Comparison of ENCODE assay signal across 8 cellular contexts in the genomic region with DNA sequence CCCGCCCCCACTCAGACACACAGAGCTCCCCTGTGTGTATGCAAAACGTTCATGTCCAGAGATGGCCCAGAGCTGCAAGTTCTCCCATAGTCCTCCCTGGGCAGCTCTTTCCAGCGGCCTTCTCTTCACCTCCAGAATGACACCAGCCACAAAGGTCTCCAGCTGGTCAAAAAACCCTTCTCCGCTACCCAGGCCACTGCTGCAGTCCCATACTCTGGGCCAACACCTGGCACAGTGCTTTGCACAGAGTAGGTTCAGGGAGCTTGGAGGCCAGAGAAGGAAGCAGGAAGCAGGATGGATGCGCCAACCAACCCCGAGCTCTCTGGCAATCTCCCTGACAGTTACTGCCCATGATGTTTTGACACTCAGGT. TPM values are rescaled to one million over a fixed set of nuclear protein-coding genes. Genes with fewer than 3 reads are reported as not detected.
DNase-seq lines count a peak whose midpoint lies in the region; ATAC-seq lines count a peak whose summit lies in the region.

No MANE protein-coding gene starts in this region.

- H3K9ac ChIP-seq in skeletal muscle tissue (ENCODE audit: low read depth in 1 of 3, low read length in 3 of 3) = peak overlapping the region in 2 of 3 donors; percentile 92 to 97

- WGBS in right cardiac atrium = 46% methylated on average over 6 of the region's 6 CpGs

- intact Hi-C loops in right cardiac atrium (cut with DNase I) = no loop called here

- H3K36me3 ChIP-seq in SJCRH30 = no peaks in the 10 kb centered on the region
- no peaks in the 10 kb centered on the region for H3K36me3 ChIP-seq in skeletal muscle tissue (ENCODE audit: control insufficient read depth in 3 of 3, insufficient read depth in 3 of 3, low read length in 3 of 3)

- ATAC-seq in right cardiac atrium (no peak), GM21529 (IDR thresholded peaks at IDR 0.05; ENCODE audit: unreplicated experiment) (no peak)

- H3K4me3 ChIP-seq in SJCRH30 (peak overlapping the region; percentile 88; the same call in 1 of the 2 replicates), right cardiac atrium (ENCODE audit: low read length) (no peak overlapping the region), skeletal muscle tissue (ENCODE audit: low read length in 3 of 3) (peak overlapping the region in 2 of 3 donors; percentile 70 to 84)

- H3K27ac ChIP-seq in SJCRH30 = no peak overlapping the region
- H3K27ac ChIP-seq in right cardiac atrium (ENCODE audit: low read length) = peak overlapping the region; percentile 61
- peak overlapping the region; percentile 87 for H3K27ac ChIP-seq in skeletal muscle tissue (ENCODE audit: low read depth, low read length)

- DNase-seq in DMS79 treated with DMSO at 0.1 percent for 48 hours (lab: John Stamatoyannopoulos, UW) (peak; percentile 58), DMS79 (lab: John Stamatoyannopoulos, UW) (no peak), SJCRH30 (no peak), right cardiac atrium (peak in 1 of 3 donors; percentile 58), GOT3 (lab: John Stamatoyannopoulos, UW) (no peak), NCI-H1694 (lab: John Stamatoyannopoulos, UW) (no peak)

- peaks cover 10% of the 10 kb centered on the region for H3K27me3 ChIP-seq in SJCRH30
- no peaks in the 10 kb centered on the region for H3K27me3 ChIP-seq in right cardiac atrium (ENCODE audit: control insufficient read depth, insufficient read depth)
- no peaks in the 10 kb centered on the region for H3K27me3 ChIP-seq in skeletal muscle tissue (ENCODE audit: control insufficient read depth in 3 of 3, insufficient read depth in 3 of 3, low read length in 3 of 3)

- H3K4me1 ChIP-seq in SJCRH30 = peaks cover 15% of the 10 kb centered on the region
- no peaks in the 10 kb centered on the region for H3K4me1 ChIP-seq in right cardiac atrium (ENCODE audit: control insufficient read depth, insufficient read depth, low read length)
- H3K4me1 ChIP-seq in skeletal muscle tissue (ENCODE audit: control insufficient read depth in 3 of 3, insufficient read depth in 3 of 3, low read length in 3 of 3) = peaks cover 14 to 20% (median 19%) of the 10 kb centered on the region in 3 donors

- H3K9me3 ChIP-seq in SJCRH30 (replicated peaks) (no peaks in the 10 kb centered on the region), right cardiac atrium (ENCODE audit: control insufficient read depth, low read length) (no peaks in the 10 kb centered on the region), skeletal muscle tissue (ENCODE audit: control insufficient read depth in 3 of 3, low read length in 3 of 3) (no peaks in the 10 kb centered on the region)

RNA-seq across cellular contexts. Expression of a gene that starts 1.1 kb away (rescaled TPM):
- 25.7 and 31.1 TPM in 2 replicates for total RNA-seq in SJCRH30 (2014; rRNA removed; shearing (Covaris generic))
- total RNA-seq in right cardiac atrium (10 to 100 TPM; 39.4 to 46.3 (median 40.5) TPM), skeletal muscle tissue (31.3 TPM)
- polyA plus RNA-seq in right cardiac atrium = 19.7 TPM

RNA-seq across cellular contexts. Expression of a gene that starts 11.0 kb away (rescaled TPM):
- total RNA-seq in SJCRH30 (2014; rRNA removed; shearing (Covaris generic)) = 5.0 and 5.9 TPM in 2 replicates
- total RNA-seq in right cardiac atrium (10 to 100 TPM; 20.8 to 30.5 (median 23.3) TPM), skeletal muscle tissue (18.3 TPM)
- polyA plus RNA-seq in right cardiac atrium = 8.1 TPM
